Comparison of ENCODE assay signal across 18 cellular contexts in genomic region chr10:78927257-78927995, GRCh38.
DNase-seq lines count a peak whose midpoint lies in the region; ATAC-seq and TF ChIP-seq lines count a peak whose summit lies in the region.
"Had no signal": no experiment of that assay in that cellular context is flagged by ENCODE, and none has a peak within 500 bp of the region (broad histone marks: within the 10 kb centered on the region; RNA-seq: fewer than 3 reads in every experiment).

No MANE protein-coding gene starts in this region.

- peak; percentile 14 for DNase-seq in ELR (ENCODE audit: low read depth)
- peak; percentile 20 for DNase-seq in NCI-H2107 (lab: John Stamatoyannopoulos, UW)
- DNase-seq in SW480 (ENCODE audit: low spot score): peak; percentile 33
- DNase-seq in osteocyte (ENCODE audit: extremely low spot score, unreplicated experiment): no peak
- no peak for DNase-seq in activated CD4-positive, alpha-beta T cell treated with anti-CD3 and anti-CD28 coated beads, Interleukin-2, amount 10 ng/mL, durations not matched to agents 7 days and 5 days
- DNase-seq in progenitor cell of endocrine pancreas (ENCODE audit: low spot score, unreplicated experiment): no peak
- no peak for DNase-seq in Kasumi-1 (lab: John Stamatoyannopoulos, UW)
- no peak for DNase-seq in natural killer cell
- DNase-seq: activated CD4-positive, alpha-beta memory T cell treated with anti-CD3 and anti-CD28 coated beads, Interleukin-2, amount 10 ng/mL, durations not matched to agents 7 days and 5 days; activated T-cell treated with anti-CD3 and anti-CD28 coated beads, Interleukin-2, amount 50 U/mL, for 4 hours; Caco-2; H7; mesendoderm; naive thymus-derived CD8-positive, alpha-beta T cell; NCI-H1694 treated with DMSO at 0.1 percent for 48 hours; NCI-H446 treated with DMSO at 0.1 percent for 48 hours; stimulated activated CD4-positive, alpha-beta T cell treated with anti-CD3 and anti-CD28 coated beads, Interleukin-4, amount 100 ng/mL, for 1 hour had no signal

- no peaks in the 10 kb centered on the region for H3K9me3 Mint-ChIP-seq in osteocyte (ENCODE audit: unreplicated experiment)
- no peaks in the 10 kb centered on the region for H3K9me3 Mint-ChIP-seq in activated CD4-positive, alpha-beta T cell treated with anti-CD3 and anti-CD28 coated beads, Interleukin-2, amount 10 ng/mL, durations not matched to agents 7 days and 5 days
- no peaks in the 10 kb centered on the region for H3K9me3 Mint-ChIP-seq in progenitor cell of endocrine pancreas (ENCODE audit: low read depth)
- H3K9me3 Mint-ChIP-seq in natural killer cell: no peaks in the 10 kb centered on the region
- H3K9me3 Mint-ChIP-seq: activated CD4-positive, alpha-beta memory T cell treated with anti-CD3 and anti-CD28 coated beads, Interleukin-2, amount 10 ng/mL, durations not matched to agents 7 days and 5 days; activated naive CD4-positive, alpha-beta T cell treated with anti-CD3 and anti-CD28 coated beads, Interleukin-2, amount 50 U/mL, for 72 hours; activated T-cell treated with anti-CD3 and anti-CD28 coated beads, Interleukin-2, amount 50 U/mL, for 4 hours; naive thymus-derived CD8-positive, alpha-beta T cell had no signal

- POLR2A ChIA-PET in activated CD4-positive, alpha-beta T cell treated with anti-CD3 and anti-CD28 coated beads, Interleukin-2, amount 10 ng/mL, durations not matched to agents 7 days and 5 days (lab: Charles Lee): interaction anchor here (0.6 kb wide), 1 partner anchor 1016 kb away, joined by 3 read pairs; no protein-coding TSS in a partner anchor

- no peak overlapping the region for H3K4me3 Mint-ChIP-seq in osteocyte (ENCODE audit: unreplicated experiment)
- no peak overlapping the region for H3K4me3 Mint-ChIP-seq in activated CD4-positive, alpha-beta T cell treated with anti-CD3 and anti-CD28 coated beads, Interleukin-2, amount 10 ng/mL, durations not matched to agents 7 days and 5 days
- H3K4me3 Mint-ChIP-seq in progenitor cell of endocrine pancreas (ENCODE audit: low read depth): no peak overlapping the region
- no peak overlapping the region for H3K4me3 Mint-ChIP-seq in natural killer cell
- H3K4me3 Mint-ChIP-seq: activated CD4-positive, alpha-beta memory T cell treated with anti-CD3 and anti-CD28 coated beads, Interleukin-2, amount 10 ng/mL, durations not matched to agents 7 days and 5 days; activated T-cell treated with anti-CD3 and anti-CD28 coated beads, Interleukin-2, amount 50 U/mL, for 4 hours; naive thymus-derived CD8-positive, alpha-beta T cell had no signal

- H3K27me3 Mint-ChIP-seq in osteocyte (ENCODE audit: unreplicated experiment) (no peaks in the 10 kb centered on the region), progenitor cell of endocrine pancreas (peaks cover 33% of the 10 kb centered on the region), natural killer cell (ENCODE audit: low read depth in 2 of 2) (peaks cover 0 to 3% of the 10 kb centered on the region in 2 donors)
- H3K27me3 Mint-ChIP-seq in activated CD4-positive, alpha-beta T cell treated with anti-CD3 and anti-CD28 coated beads, Interleukin-2, amount 10 ng/mL, durations not matched to agents 7 days and 5 days: no peaks in the 10 kb centered on the region
- H3K27me3 Mint-ChIP-seq: activated CD4-positive, alpha-beta memory T cell treated with anti-CD3 and anti-CD28 coated beads, Interleukin-2, amount 10 ng/mL, durations not matched to agents 7 days and 5 days had no signal

- H3K27ac Mint-ChIP-seq in osteocyte (ENCODE audit: unreplicated experiment) (peak overlapping the region; percentile 33), progenitor cell of endocrine pancreas (no peak overlapping the region), natural killer cell (no peak overlapping the region)
- H3K27ac Mint-ChIP-seq in activated CD4-positive, alpha-beta T cell treated with anti-CD3 and anti-CD28 coated beads, Interleukin-2, amount 10 ng/mL, durations not matched to agents 7 days and 5 days: no peak overlapping the region
- H3K27ac Mint-ChIP-seq: activated CD4-positive, alpha-beta memory T cell treated with anti-CD3 and anti-CD28 coated beads, Interleukin-2, amount 10 ng/mL, durations not matched to agents 7 days and 5 days; activated naive CD4-positive, alpha-beta T cell treated with anti-CD3 and anti-CD28 coated beads, Interleukin-2, amount 50 U/mL, for 72 hours; naive thymus-derived CD8-positive, alpha-beta T cell had no signal

- ATAC-seq in natural killer cell: no peak
- ATAC-seq: activated naive CD4-positive, alpha-beta T cell treated with anti-CD3 and anti-CD28 coated beads, Interleukin-2, amount 50 U/mL, for 72 hours; activated T-cell treated with anti-CD3 and anti-CD28 coated beads, Interleukin-2, amount 50 U/mL, for 4 hours; naive thymus-derived CD8-positive, alpha-beta T cell had no signal

- intact Hi-C loops in natural killer cell (cut with micrococcal nuclease): no loop called here

- H3K36me3 Mint-ChIP-seq in osteocyte (ENCODE audit: unreplicated experiment) (no peaks in the 10 kb centered on the region), progenitor cell of endocrine pancreas (ENCODE audit: insufficient read depth) (no peaks in the 10 kb centered on the region), natural killer cell (no peaks in the 10 kb centered on the region)
- no peaks in the 10 kb centered on the region for H3K36me3 Mint-ChIP-seq in activated CD4-positive, alpha-beta T cell treated with anti-CD3 and anti-CD28 coated beads, Interleukin-2, amount 10 ng/mL, durations not matched to agents 7 days and 5 days (ENCODE audit: low read depth)
- H3K36me3 Mint-ChIP-seq: activated naive CD4-positive, alpha-beta T cell treated with anti-CD3 and anti-CD28 coated beads, Interleukin-2, amount 50 U/mL, for 72 hours; naive thymus-derived CD8-positive, alpha-beta T cell had no signal

- peaks cover 61% of the 10 kb centered on the region for H3K4me1 Mint-ChIP-seq in osteocyte (ENCODE audit: unreplicated experiment)
- H3K4me1 Mint-ChIP-seq in activated CD4-positive, alpha-beta T cell treated with anti-CD3 and anti-CD28 coated beads, Interleukin-2, amount 10 ng/mL, durations not matched to agents 7 days and 5 days: no peaks in the 10 kb centered on the region
- peaks cover 4% of the 10 kb centered on the region for H3K4me1 Mint-ChIP-seq in progenitor cell of endocrine pancreas (ENCODE audit: low read depth)
- no peaks in the 10 kb centered on the region for H3K4me1 Mint-ChIP-seq in natural killer cell
- H3K4me1 Mint-ChIP-seq: activated CD4-positive, alpha-beta memory T cell treated with anti-CD3 and anti-CD28 coated beads, Interleukin-2, amount 10 ng/mL, durations not matched to agents 7 days and 5 days had no signal

- CTCF ChIA-PET in activated CD4-positive, alpha-beta T cell treated with anti-CD3 and anti-CD28 coated beads, Interleukin-2, amount 10 ng/mL, durations not matched to agents 7 days and 5 days (lab: Charles Lee): no interaction called here

- TF ChIP-seq CTCF in osteocyte (IDR thresholded peaks at IDR 0.05) (no peak), progenitor cell of endocrine pancreas (IDR thresholded peaks at IDR 0.05; ENCODE audit: unreplicated experiment) (no peak), natural killer cell (IDR thresholded peaks at IDR 0.05) (no peak)

Comparison
In these comparisons a context has a peak if more than half of its experiments do, and no peak if none do; other contexts are left out.
1. DNase-seq: peak in ELR (single experiment), NCI-H2107 (single experiment) and SW480 (single experiment); none in osteocyte (single experiment), activated CD4-positive, alpha-beta T cell treated with anti-CD3 and anti-CD28 coated beads, Interleukin-2, amount 10 ng/mL, durations not matched to agents 7 days and 5 days (single experiment), progenitor cell of endocrine pancreas (single experiment), Kasumi-1 (0 of 2) and natural killer cell (single experiment).